ENCODE assay signal across 9 cellular contexts in genomic region chr7:63027075-63027474, GRCh38.
"Had no signal": no experiment of that assay in that cellular context is flagged by ENCODE, and none has a peak within 500 bp of the region (broad histone marks: within the 10 kb centered on the region; RNA-seq: fewer than 3 reads in every experiment).

No MANE protein-coding gene starts in this region.

- H3K4me3 Mint-ChIP-seq: HFFc6, IgD-negative memory B cell had no signal

- H3K4me3 ChIP-seq: GM23248, HAP-1 had no signal

- H3K9me3 ChIP-seq: HAP-1 had no signal

- H3K27ac ChIP-seq: GM23248, HL-60 had no signal

- H3K27me3 Mint-ChIP-seq: IgD-negative memory B cell had no signal

- DNase-seq: GM23248, GOT3, H7, HFFc6 had no signal

- H3K4me1 ChIP-seq: HAP-1 had no signal

- H3K9ac ChIP-seq: GM23248 had no signal

- H3K36me3 Mint-ChIP-seq: IgD-negative memory B cell had no signal

- ATAC-seq: HCT116, HepG2 had no signal

- H3K36me3 ChIP-seq: HAP-1 had no signal

- H3K27ac Mint-ChIP-seq: HFFc6, IgD-negative memory B cell had no signal

- H3K4me1 Mint-ChIP-seq: IgD-negative memory B cell had no signal

- H2AFZ ChIP-seq: GM23248 had no signal
